19 cellular contexts compared by ENCODE assay signal in genomic region chr5:143208365-143208641, GRCh38.
A peak's percentile ranks its signal among the peaks of the same experiment; 100 is the strongest.
DNase-seq lines count a peak whose midpoint lies in the region; ATAC-seq and TF ChIP-seq lines count a peak whose summit lies in the region.
"Had no signal": no experiment of that assay in that cellular context is flagged by ENCODE, and none has a peak within 500 bp of the region (broad histone marks: within the 10 kb centered on the region; RNA-seq: fewer than 3 reads in every experiment).

No MANE protein-coding gene starts in this region.

- no peak for DNase-seq in natural killer cell treated with Interleukin-12 subunit alpha and Interleukin-12 subunit beta and Interleukin-15 and Interleukin-18, amount 100 ng/mL, for 72 hours (ENCODE audit: low spot score)
- DNase-seq in natural killer cell (no peak), colonic mucosa (no peak), sigmoid colon (no peak), uterus (no peak), osteocyte (ENCODE audit: extremely low spot score, unreplicated experiment) (no peak), tibial nerve (ENCODE audit: low spot score in 2 of 2) (no peak)
- no peak for DNase-seq in activated CD8-positive, alpha-beta memory T cell treated with anti-CD3 and anti-CD28 coated beads, Interleukin-2, amount 50 U/mL, for 4 hours
- DNase-seq: CD8-positive, alpha-beta T cell; MM.1S; NCI-H1092; NCI-H1436 treated with DMSO at 0.1 percent for 48 hours; NCI-H2171; NCI-H446 treated with DMSO at 0.1 percent for 48 hours; NCI-H774; PC-9 had no signal

- TF ChIP-seq CTCF in natural killer cell (IDR thresholded peaks at IDR 0.05) = no peak
- no peak for TF ChIP-seq CTCF in colonic mucosa (IDR thresholded peaks at IDR 0.05)
- TF ChIP-seq CTCF in sigmoid colon (IDR thresholded peaks at IDR 0.05) = no peak
- TF ChIP-seq CTCF in uterus (IDR thresholded peaks at IDR 0.05) = no peak
- no peak for TF ChIP-seq CTCF in osteocyte (IDR thresholded peaks at IDR 0.05)
- no peak for TF ChIP-seq CTCF in tibial nerve (IDR thresholded peaks at IDR 0.05)

- H3K9me3 Mint-ChIP-seq in natural killer cell treated with Interleukin-12 subunit alpha and Interleukin-12 subunit beta and Interleukin-15 and Interleukin-18, amount 100 ng/mL, for 72 hours = no peaks in the 10 kb centered on the region
- H3K9me3 Mint-ChIP-seq in natural killer cell (no peaks in the 10 kb centered on the region), osteocyte (ENCODE audit: unreplicated experiment) (no peaks in the 10 kb centered on the region)
- H3K9me3 Mint-ChIP-seq: CD8-positive, alpha-beta T cell had no signal

- H3K27me3 ChIP-seq in colonic mucosa (no peaks in the 10 kb centered on the region), sigmoid colon (no peaks in the 10 kb centered on the region), uterus (no peaks in the 10 kb centered on the region), tibial nerve (no peaks in the 10 kb centered on the region)
- H3K27me3 ChIP-seq: BLaER1 treated with 17β-estradiol and CSF1 and Interleukin-3, amounts not matched to agents 10 nM and 100 nM; SJSA1 had no signal

- intact Hi-C loops in natural killer cell (cut with micrococcal nuclease) = no loop called here
- intact Hi-C loops in colonic mucosa (cut with DNase I) = no loop called here
- intact Hi-C loops in sigmoid colon (cut with DNase I) = no loop called here
- intact Hi-C loops in uterus (cut with DNase I; ENCODE audit: low total_unique reads) = no loop called here

- no peaks in the 10 kb centered on the region for H3K27me3 Mint-ChIP-seq in natural killer cell treated with Interleukin-12 subunit alpha and Interleukin-12 subunit beta and Interleukin-15 and Interleukin-18, amount 100 ng/mL, for 72 hours
- H3K27me3 Mint-ChIP-seq in natural killer cell (ENCODE audit: low read depth in 2 of 2) = no peaks in the 10 kb centered on the region
- H3K27me3 Mint-ChIP-seq in osteocyte (ENCODE audit: unreplicated experiment) = no peaks in the 10 kb centered on the region

- TF ChIP-seq POLR2A in sigmoid colon (IDR thresholded peaks at IDR 0.05) = no peak
- TF ChIP-seq POLR2A in uterus (IDR thresholded peaks at IDR 0.05) = no peak
- TF ChIP-seq POLR2A in tibial nerve (IDR thresholded peaks at IDR 0.05) = no peak

- H3K9ac ChIP-seq in colonic mucosa (ENCODE audit: low read depth in 2 of 2, low read length in 2 of 2) = no peak overlapping the region
- H3K9ac ChIP-seq: BLaER1 treated with 17β-estradiol and CSF1 and Interleukin-3, amounts not matched to agents 10 nM and 100 nM had no signal

- ATAC-seq in natural killer cell treated with Interleukin-12 subunit alpha and Interleukin-12 subunit beta and Interleukin-15 and Interleukin-18, amount 100 ng/mL, for 72 hours = no peak
- ATAC-seq in natural killer cell = no peak
- ATAC-seq: CD8-positive, alpha-beta T cell; HepG2 had no signal

- H3K4me1 Mint-ChIP-seq in natural killer cell treated with Interleukin-12 subunit alpha and Interleukin-12 subunit beta and Interleukin-15 and Interleukin-18, amount 100 ng/mL, for 72 hours (ENCODE audit: low read depth in 2 of 2) = peaks cover 49 to 72% of the 10 kb centered on the region in 2 donors
- peaks cover 25 to 33% of the 10 kb centered on the region in 2 donors for H3K4me1 Mint-ChIP-seq in natural killer cell
- peaks cover 17% of the 10 kb centered on the region for H3K4me1 Mint-ChIP-seq in osteocyte (ENCODE audit: unreplicated experiment)

- no peaks in the 10 kb centered on the region for H3K9me3 ChIP-seq in colonic mucosa
- H3K9me3 ChIP-seq in sigmoid colon = no peaks in the 10 kb centered on the region
- no peaks in the 10 kb centered on the region for H3K9me3 ChIP-seq in uterus
- H3K9me3 ChIP-seq in tibial nerve = no peaks in the 10 kb centered on the region
- H3K9me3 ChIP-seq: SJSA1 had no signal

- H3K36me3 Mint-ChIP-seq in natural killer cell treated with Interleukin-12 subunit alpha and Interleukin-12 subunit beta and Interleukin-15 and Interleukin-18, amount 100 ng/mL, for 72 hours = no peaks in the 10 kb centered on the region
- no peaks in the 10 kb centered on the region for H3K36me3 Mint-ChIP-seq in natural killer cell
- H3K36me3 Mint-ChIP-seq in osteocyte (ENCODE audit: unreplicated experiment) = peaks cover 2% of the 10 kb centered on the region

- H3K27ac ChIP-seq in colonic mucosa (peak overlapping the region; percentile 17), sigmoid colon (peak overlapping the region in 3 of 4 donors; percentile 20 to 47 (median 35)), uterus (peak overlapping the region; percentile 30 to 33), tibial nerve (peak overlapping the region in 2 of 4 donors; percentile 0 to 39)
- H3K27ac ChIP-seq: BLaER1 treated with 17β-estradiol and CSF1 and Interleukin-3, amounts not matched to agents 10 nM and 100 nM; PC-9; SJSA1 had no signal

- no peak overlapping the region for H3K4me3 ChIP-seq in colonic mucosa
- H3K4me3 ChIP-seq in sigmoid colon = no peak overlapping the region
- no peak overlapping the region for H3K4me3 ChIP-seq in uterus
- no peak overlapping the region for H3K4me3 ChIP-seq in tibial nerve
- H3K4me3 ChIP-seq: BLaER1 treated with 17β-estradiol and CSF1 and Interleukin-3, amounts not matched to agents 10 nM and 100 nM; PC-9; SJSA1 had no signal

- H3K4me3 Mint-ChIP-seq in natural killer cell treated with Interleukin-12 subunit alpha and Interleukin-12 subunit beta and Interleukin-15 and Interleukin-18, amount 100 ng/mL, for 72 hours = peak overlapping the region; percentile 73
- no peak overlapping the region for H3K4me3 Mint-ChIP-seq in natural killer cell
- H3K4me3 Mint-ChIP-seq in osteocyte (ENCODE audit: unreplicated experiment) = no peak overlapping the region
- H3K4me3 Mint-ChIP-seq: CD8-positive, alpha-beta T cell had no signal

- peak overlapping the region; percentile 86 to 88 for H3K27ac Mint-ChIP-seq in natural killer cell treated with Interleukin-12 subunit alpha and Interleukin-12 subunit beta and Interleukin-15 and Interleukin-18, amount 100 ng/mL, for 72 hours
- H3K27ac Mint-ChIP-seq in natural killer cell = no peak overlapping the region
- no peak overlapping the region for H3K27ac Mint-ChIP-seq in osteocyte (ENCODE audit: unreplicated experiment)
- H3K27ac Mint-ChIP-seq: CD8-positive, alpha-beta T cell had no signal

- TF ChIP-seq EP300 in sigmoid colon (IDR thresholded peaks at IDR 0.05) = no peak
- no peak for TF ChIP-seq EP300 in tibial nerve (IDR thresholded peaks at IDR 0.05)

- WGBS in sigmoid colon, 2 donors = 80 to 89% methylated on average over 2 of the region's 2 CpGs
- 63% methylated on average over 2 of the region's 2 CpGs for WGBS in tibial nerve, 2 donors

- H3K4me1 ChIP-seq in colonic mucosa (no peaks in the 10 kb centered on the region), sigmoid colon (peaks cover 0 to 10% (median 0%) of the 10 kb centered on the region in 4 donors), uterus (no peaks in the 10 kb centered on the region), tibial nerve (peaks cover 0 to 26% (median 1%) of the 10 kb centered on the region in 4 donors)

- H3K36me3 ChIP-seq in colonic mucosa (no peaks in the 10 kb centered on the region), sigmoid colon (no peaks in the 10 kb centered on the region), uterus (no peaks in the 10 kb centered on the region), tibial nerve (no peaks in the 10 kb centered on the region)
- H3K36me3 ChIP-seq: SJSA1 had no signal

Comparison
In these comparisons a context has a peak if more than half of its experiments do, and no peak if none do; other contexts are left out.
1. H3K27ac Mint-ChIP-seq: peak in natural killer cell treated with Interleukin-12 subunit alpha and Interleukin-12 subunit beta and Interleukin-15 and Interleukin-18, amount 100 ng/mL, for 72 hours (2 of 2); none in natural killer cell (0 of 2) and osteocyte (single experiment).